2 cellular contexts compared by ENCODE assay signal in the genomic region with DNA sequence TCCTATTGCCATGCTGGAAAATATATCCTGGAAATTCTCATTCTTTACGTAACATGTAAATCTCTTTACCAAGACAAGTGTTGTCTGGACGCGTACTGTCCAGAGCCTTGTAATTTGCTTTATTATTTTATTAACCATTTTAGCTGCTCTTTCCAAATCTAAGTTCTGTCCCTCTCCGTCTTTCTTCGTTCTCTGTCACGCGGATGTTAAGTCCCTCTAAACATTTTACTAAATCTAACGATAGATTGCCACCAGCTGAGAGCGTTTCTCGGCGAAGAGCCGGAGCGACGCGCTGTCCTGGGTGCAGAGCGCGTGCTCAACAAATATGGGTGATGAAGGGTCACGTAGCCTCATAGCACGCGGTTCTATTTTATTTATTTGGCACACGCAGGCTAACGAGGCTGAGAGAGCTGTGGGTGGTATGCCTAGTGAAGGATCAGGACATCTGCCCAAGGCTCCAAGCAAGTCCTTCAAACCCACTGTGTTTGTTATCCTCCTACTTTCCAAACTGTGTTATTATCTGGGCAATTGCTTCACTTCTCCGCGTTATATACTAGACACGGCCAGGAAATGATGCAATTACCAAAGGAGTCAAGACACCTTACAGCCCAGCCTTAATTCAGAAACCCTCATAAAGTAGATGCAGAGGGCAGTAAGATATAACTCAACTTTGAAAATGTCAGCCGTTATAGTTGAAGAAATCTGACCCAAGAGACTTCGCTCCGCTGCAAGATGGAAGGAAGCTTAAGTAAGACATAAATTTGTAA.
TF ChIP-seq lines count a peak whose summit lies in the region.

No MANE protein-coding gene starts in this region.

TF ChIP-seq in IMR-90, 13 proteins besides CTCF, POLR2A, EP300 and RAD21:
- TF ChIP-seq MXI1 (IDR thresholded peaks at IDR 0.05; ENCODE audit: borderline replicate concordance, low read depth, low read length): peak; percentile 88
- TF ChIP-seq MAFK (IDR thresholded peaks at IDR 0.05; ENCODE audit: low read depth, low read length): no peak
- TF ChIP-seq CEBPB (IDR thresholded peaks at IDR 0.05; ENCODE audit: low read depth, low read length): peak; percentile 98
- 0 out of 2 replicates have a peak, but pooled peaks have one; percentile 21 for TF ChIP-seq USF2 (IDR thresholded peaks at IDR 0.05; ENCODE audit: low read depth, low read length)
- peak; percentile 71 for TF ChIP-seq BHLHE40 (IDR thresholded peaks at IDR 0.05; ENCODE audit: low read depth, low read length)

TF ChIP-seq in PFSK-1, 5 proteins besides CTCF, POLR2A, EP300 and RAD21:
- peak; percentile 87 for TF ChIP-seq POLR2AphosphoS5 (IDR thresholded peaks at IDR 0.05; ENCODE audit: low read depth, low read length)
- no peak for TF ChIP-seq FOXP2 (optimal IDR thresholded peaks at IDR 0.05; ENCODE audit: borderline replicate concordance, extremely low read depth, extremely low read length, insufficient read depth)
- 0 out of 4 replicates have a peak, but pooled peaks of 1 of the 2 experiments have one; percentile 4 for TF ChIP-seq REST (IDR thresholded peaks at IDR 0.05; ENCODE audit: insufficient read depth in 1 of 2, low read depth in 2 of 2, low read length in 2 of 2)
- peak; percentile 38; the same call in 1 of the 2 replicates for TF ChIP-seq TAF1 (IDR thresholded peaks at IDR 0.05; ENCODE audit: borderline replicate concordance, insufficient read depth, low read length)
- peak; percentile 88; the same call in 1 of the 2 replicates for TF ChIP-seq SIN3A (IDR thresholded peaks at IDR 0.05; ENCODE audit: borderline replicate concordance, insufficient read depth, low read length)
